Comparison of ENCODE assay signal across 21 cellular contexts in the genomic region with DNA sequence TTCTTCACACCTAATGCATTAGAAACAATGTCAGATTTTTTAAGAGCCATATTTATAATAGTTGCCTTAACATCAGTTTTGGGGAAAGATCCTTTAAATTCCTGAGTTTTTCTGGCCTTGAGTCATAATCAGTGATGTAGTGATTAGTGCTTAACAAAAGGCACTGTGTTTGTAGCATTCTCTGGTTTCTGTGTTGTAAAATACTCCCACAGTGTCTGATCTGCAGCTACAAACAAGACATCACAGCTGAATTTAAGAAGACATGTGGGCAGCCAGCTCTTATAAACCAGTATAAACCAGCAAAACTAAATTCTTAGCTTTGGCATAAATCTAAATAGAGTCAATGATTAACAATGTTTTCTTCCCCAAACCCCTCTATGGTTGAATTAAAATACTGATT.
DNase-seq lines count a peak whose midpoint lies in the region; ATAC-seq, FAIRE-seq and TF ChIP-seq lines count a peak whose summit lies in the region.
"Had no signal": no experiment of that assay in that cellular context is flagged by ENCODE, and none has a peak within 500 bp of the region (broad histone marks: within the 10 kb centered on the region; RNA-seq: fewer than 3 reads in every experiment).

No MANE protein-coding gene starts in this region.

- H3K4me1 ChIP-seq in H1 (replicated peaks in 1 of 4; ENCODE audit: control insufficient read depth in 3 of 4, insufficient read depth in 4 of 4, low read length in 3 of 4), result no peaks in the 10 kb centered on the region
- H3K4me1 ChIP-seq in mesodermal cell (ENCODE audit: control insufficient read depth, insufficient read depth, low read length, poor library complexity, severe bottlenecking), result peaks cover 30% of the 10 kb centered on the region
- H3K4me1 ChIP-seq in thyroid gland, result no peaks in the 10 kb centered on the region
- H3K4me1 ChIP-seq: body of pancreas, lower lobe of right lung had no signal

- H2AK5ac ChIP-seq in H1 (ENCODE audit: low read depth, low read length), result no peak overlapping the region

- no peak overlapping the region for H3K56ac ChIP-seq in H1 (replicated peaks; ENCODE audit: insufficient read length, low read depth, low read length)

- H4K5ac ChIP-seq in H1 (ENCODE audit: insufficient read length, low read depth, low read length), result no peak overlapping the region

- H4K8ac ChIP-seq in H1 (ENCODE audit: extremely low read depth, insufficient read depth, low read length), result no peak overlapping the region

- no peak for TF ChIP-seq CTCF in H1 (IDR thresholded peaks at IDR 0.05; ENCODE audit: control extremely low read depth in 1 of 3, insufficient read depth in 1 of 3, low read depth in 1 of 3, low read length in 3 of 3)
- TF ChIP-seq CTCF in thyroid gland (IDR thresholded peaks at IDR 0.05), result no peak

- H4K20me1 ChIP-seq in H1 (replicated peaks in 1 of 2; ENCODE audit: control insufficient read depth in 1 of 2, insufficient read depth in 2 of 2, low read length in 2 of 2), result no peaks in the 10 kb centered on the region

- no peak overlapping the region for H3K4ac ChIP-seq in H1 (replicated peaks; ENCODE audit: insufficient read length, low read depth, low read length)

- H3K4me1 Mint-ChIP-seq in stimulated activated naive B cell treated with anti-CD40 and anti-IgM and Interleukin-4, amounts not matched to agents 10 μg/mL and 1 μg/mL and 100 μg/mL, for 72 hours, result no peaks in the 10 kb centered on the region
- H3K4me1 Mint-ChIP-seq: T-helper 17 cell had no signal

- TF ChIP-seq EP300 in H1 (IDR thresholded peaks at IDR 0.05; ENCODE audit: borderline replicate concordance in 1 of 2, low read depth in 2 of 2, low read length in 2 of 2), result no peak

- H3K9me3 Mint-ChIP-seq in stimulated activated naive B cell treated with anti-CD40 and anti-IgM and Interleukin-4, amounts not matched to agents 10 μg/mL and 1 μg/mL and 100 μg/mL, for 72 hours, result no peaks in the 10 kb centered on the region

- H3K14ac ChIP-seq in H1 (ENCODE audit: insufficient read length), result no peak overlapping the region

- H3K9me3 ChIP-seq in H1 (ENCODE audit: insufficient read depth in 2 of 2, low read depth in 1 of 2, low read length in 1 of 2), result no peaks in the 10 kb centered on the region
- H3K9me3 ChIP-seq in mesodermal cell (ENCODE audit: control insufficient read depth, low read length), result no peaks in the 10 kb centered on the region
- no peaks in the 10 kb centered on the region for H3K9me3 ChIP-seq in thyroid gland
- H3K9me3 ChIP-seq: body of pancreas, lower lobe of right lung, tibial nerve had no signal

- TF ChIP-seq RAD21 in H1 (IDR thresholded peaks at IDR 0.05 in 1 of 2, conservative IDR thresholded peaks at IDR 0.05 in 1 of 2; ENCODE audit: low read depth in 2 of 2, low read length in 2 of 2), result no peak

- no peaks in the 10 kb centered on the region for H3K79me2 ChIP-seq in H1 (ENCODE audit: control insufficient read depth in 1 of 2, insufficient read depth in 2 of 2, low read length in 2 of 2)

- peak; percentile 15 for DNase-seq in AG08395 (ENCODE audit: low spot score)
- DNase-seq in M059J (ENCODE audit: low read depth), result peak; percentile 32
- no peak for DNase-seq in H1 (ENCODE audit: low read depth in 1 of 2, low spot score in 2 of 2)
- DNase-seq in SIG-M5 treated with dmso at 0.1 percent for 504 hours (lab: John Stamatoyannopoulos, UW; ENCODE audit: unreplicated experiment), result no peak
- DNase-seq in thyroid gland, result no peak
- DNase-seq in stimulated activated naive B cell treated with anti-CD40 and anti-IgM and Interleukin-4, amounts not matched to agents 10 μg/mL and 1 μg/mL and 100 μg/mL, for 72 hours, result no peak
- DNase-seq: activated gamma-delta T cell treated with Interleukin-2 at 50 U/mL for 16 hours; body of pancreas; GDM1; H7; lower lobe of right lung; NCI-H1105; retina; stimulated activated CD4-positive, alpha-beta T cell treated with anti-CD3 and anti-CD28 coated beads, Interleukin-4, amount 100 ng/mL, for 1 hour; T-helper 17 cell had no signal

- POLR2A ChIA-PET in H1 (lab: Charles Lee; ENCODE audit: partially characterized antibody), result no interaction called here

- no peak overlapping the region for H3K4me3 Mint-ChIP-seq in stimulated activated naive B cell treated with anti-CD40 and anti-IgM and Interleukin-4, amounts not matched to agents 10 μg/mL and 1 μg/mL and 100 μg/mL, for 72 hours
- H3K4me3 Mint-ChIP-seq: natural killer cell treated with Interleukin-12 subunit alpha and Interleukin-12 subunit beta and Interleukin-15 and Interleukin-18, amount 100 ng/mL, for 72 hours; T-helper 17 cell had no signal

- H3K9ac ChIP-seq in H1 (replicated peaks in 1 of 4; ENCODE audit: extremely low read depth in 1 of 4, low read depth in 3 of 4, low read length in 3 of 4), result no peak overlapping the region

- TF ChIP-seq POLR2A in H1 (IDR thresholded peaks at IDR 0.05; ENCODE audit: control extremely low read depth in 1 of 2, low read depth in 2 of 2, low read length in 2 of 2) (no peak), thyroid gland (IDR thresholded peaks at IDR 0.05) (no peak)

- no peak for ATAC-seq in HG03521 (IDR thresholded peaks at IDR 0.05; ENCODE audit: unreplicated experiment)
- no peak for ATAC-seq in stimulated activated naive B cell treated with anti-CD40 and anti-IgM and Interleukin-4, amounts not matched to agents 10 μg/mL and 1 μg/mL and 100 μg/mL, for 72 hours (replicated peaks)
- ATAC-seq: activated CD4-positive, CD25-positive, alpha-beta regulatory T cell treated with anti-CD3 and anti-CD28 coated beads, Interleukin-2, amount 50 U/mL, for 24 hours; body of pancreas; K562; lower lobe of right lung; natural killer cell treated with Interleukin-12 subunit alpha and Interleukin-12 subunit beta and Interleukin-15 and Interleukin-18, amount 100 ng/mL, for 72 hours; T-helper 17 cell had no signal

- H3K4me2 ChIP-seq in H1 (ENCODE audit: insufficient read depth in 1 of 2, low read depth in 2 of 2, low read length in 2 of 2), result no peak overlapping the region

- H3K79me1 ChIP-seq in H1 (ENCODE audit: low read depth, low read length), result no peaks in the 10 kb centered on the region

- no peak overlapping the region for H2BK5ac ChIP-seq in H1 (ENCODE audit: low read depth, low read length)

- no peak overlapping the region for H4K91ac ChIP-seq in H1 (replicated peaks; ENCODE audit: insufficient read length, low read length)

- H3K36me3 ChIP-seq in H1 (ENCODE audit: control insufficient read depth in 2 of 4, insufficient read depth in 4 of 4, low read length in 3 of 4) (no peaks in the 10 kb centered on the region), mesodermal cell (ENCODE audit: control insufficient read depth, insufficient read depth, low read length) (no peaks in the 10 kb centered on the region), thyroid gland (no peaks in the 10 kb centered on the region)
- H3K36me3 ChIP-seq: lower lobe of right lung, tibial nerve had no signal

- no peak overlapping the region for H3K23ac ChIP-seq in H1 (ENCODE audit: insufficient read length)

- H3K23me2 ChIP-seq in H1 (ENCODE audit: low read depth, low read length), result no peaks in the 10 kb centered on the region; the same call in 1 of the 2 replicates

- no peak overlapping the region for H2BK120ac ChIP-seq in H1 (replicated peaks; ENCODE audit: low read depth, low read length)

- no peaks in the 10 kb centered on the region for H3K36me3 Mint-ChIP-seq in stimulated activated naive B cell treated with anti-CD40 and anti-IgM and Interleukin-4, amounts not matched to agents 10 μg/mL and 1 μg/mL and 100 μg/mL, for 72 hours

- no peak overlapping the region for H3K4me3 ChIP-seq in H1 (ENCODE audit: extremely low read depth in 1 of 4, insufficient read depth in 2 of 4, low read depth in 3 of 4, low read length in 4 of 4)
- no peak overlapping the region for H3K4me3 ChIP-seq in mesodermal cell (ENCODE audit: extremely low read depth, insufficient read depth, low read length, poor library complexity, severe bottlenecking)
- H3K4me3 ChIP-seq in thyroid gland (replicated peaks in 1 of 3), result no peak overlapping the region
- H3K4me3 ChIP-seq: body of pancreas, K562, lower lobe of right lung, tibial nerve had no signal

- no peak overlapping the region for H2BK20ac ChIP-seq in H1 (ENCODE audit: low read length)

- H3K27me3 Mint-ChIP-seq in stimulated activated naive B cell treated with anti-CD40 and anti-IgM and Interleukin-4, amounts not matched to agents 10 μg/mL and 1 μg/mL and 100 μg/mL, for 72 hours, result no peaks in the 10 kb centered on the region
- H3K27me3 Mint-ChIP-seq: natural killer cell treated with Interleukin-12 subunit alpha and Interleukin-12 subunit beta and Interleukin-15 and Interleukin-18, amount 100 ng/mL, for 72 hours; T-helper 17 cell had no signal

- no peak overlapping the region for H3K18ac ChIP-seq in H1 (ENCODE audit: extremely low read depth, low read length)

- CTCF ChIA-PET in H1 (lab: Charles Lee; ENCODE audit: partially characterized antibody), result interaction anchor here (1.4 kb wide), 1 partner anchor 10 kb away, joined by 3 read pairs; no protein-coding TSS in a partner anchor

- no peak overlapping the region for H3K27ac ChIP-seq in H1 (ENCODE audit: low read depth, low read length)
- peak overlapping the region; percentile 78 for H3K27ac ChIP-seq in mesodermal cell (ENCODE audit: low read depth, low read length, severe bottlenecking)
- no peak overlapping the region for H3K27ac ChIP-seq in thyroid gland
- H3K27ac ChIP-seq: body of pancreas, lower lobe of right lung had no signal

- peak overlapping the region; percentile 48 for H2AFZ ChIP-seq in H1 (ENCODE audit: low read length)

- no peak for FAIRE-seq in H1 (lab: Jason Lieb, UNC)
- FAIRE-seq: K562 had no signal

- no peak overlapping the region for H2BK15ac ChIP-seq in H1 (ENCODE audit: low read length)

- intact Hi-C loops in thyroid gland (cut with DNase I), result no loop called here

- H3K27me3 ChIP-seq in H1 (replicated peaks in 1 of 4; ENCODE audit: control insufficient read depth in 3 of 4, extremely low read depth in 1 of 4, insufficient read depth in 3 of 4, low read length in 3 of 4), result no peaks in the 10 kb centered on the region
- no peaks in the 10 kb centered on the region for H3K27me3 ChIP-seq in thyroid gland
- H3K27me3 ChIP-seq: body of pancreas, tibial nerve had no signal

- no peak overlapping the region for H3K27ac Mint-ChIP-seq in stimulated activated naive B cell treated with anti-CD40 and anti-IgM and Interleukin-4, amounts not matched to agents 10 μg/mL and 1 μg/mL and 100 μg/mL, for 72 hours
- H3K27ac Mint-ChIP-seq: natural killer cell treated with Interleukin-12 subunit alpha and Interleukin-12 subunit beta and Interleukin-15 and Interleukin-18, amount 100 ng/mL, for 72 hours; T-helper 17 cell had no signal

- H2BK12ac ChIP-seq in H1 (ENCODE audit: low read depth, low read length), result no peak overlapping the region

TF ChIP-seq in H1, 55 proteins besides CTCF, POLR2A, EP300 and RAD21:
- TF ChIP-seq TAF7 (optimal IDR thresholded peaks at IDR 0.05; ENCODE audit: borderline replicate concordance, low read depth, low read length) (no peak), SRF (IDR thresholded peaks at IDR 0.05; ENCODE audit: low read depth, low read length) (no peak), HDAC6 (IDR thresholded peaks at IDR 0.05; ENCODE audit: low read depth, low read length) (no peak)

Comparison
In these comparisons a context has a peak if more than half of its experiments do, and no peak if none do; other contexts are left out.
1. DNase-seq: peak in AG08395 (single experiment) and M059J (single experiment); none in H1 (0 of 2), SIG-M5 treated with dmso at 0.1 percent for 504 hours (single experiment), thyroid gland (0 of 2) and stimulated activated naive B cell treated with anti-CD40 and anti-IgM and Interleukin-4, amounts not matched to agents 10 μg/mL and 1 μg/mL and 100 μg/mL, for 72 hours (single experiment).